Comparison of ENCODE assay signal across 11 cellular contexts in genomic region chr2:105753380-105753779, GRCh38. TPM values are rescaled to one million over a fixed set of nuclear protein-coding genes. Genes with fewer than 3 reads are reported as not detected.
DNase-seq lines count a peak whose midpoint lies in the region; ATAC-seq lines count a peak whose summit lies in the region.
"Had no signal": no experiment of that assay in that cellular context is flagged by ENCODE, and none has a peak within 500 bp of the region (broad histone marks: within the 10 kb centered on the region; RNA-seq: fewer than 3 reads in every experiment).

No MANE protein-coding gene starts in this region.

- peak overlapping the region in 4 of 11 experiments; percentile 25 to 60 (median 50); a peak in 6 of 22 replicates for H3K9ac ChIP-seq in BLaER1 treated with 17β-estradiol and CSF1 and Interleukin-3, amounts not matched to agents 10 nM and 100 nM

- H3K4me1 ChIP-seq in BLaER1 treated with 17β-estradiol and CSF1 and Interleukin-3, amounts not matched to agents 10 nM and 100 nM = peaks cover 67 to 94% (median 77%) of the 10 kb centered on the region in 10 experiments
- peaks cover 100% of the 10 kb centered on the region for H3K4me1 ChIP-seq in CD8-positive, alpha-beta memory T cell (ENCODE audit: insufficient read depth, low read length)
- peaks cover 0 to 3% of the 10 kb centered on the region in 2 donors for H3K4me1 ChIP-seq in aorta (ENCODE audit: control insufficient read depth in 1 of 2, insufficient read depth in 2 of 2, low read length in 2 of 2)

- peak overlapping the region; percentile 84 to 97 (median 88) for H3K27ac Mint-ChIP-seq in CD8-positive, alpha-beta memory T cell
- H3K27ac Mint-ChIP-seq in activated T-helper 1 cell treated with anti-CD3 and anti-CD28 coated beads, Interleukin-12 subunit alpha, Interleukin-12 subunit beta, Interleukin-2, Interleukin-4 antibody, amounts not matched to agents 30 ng/mL and 10 ng/mL and 1 ng/mL, durations not matched to agents 14 hours and 24 hours and 36 hours = peak overlapping the region; percentile 83
- peak overlapping the region; percentile 36 to 95 (median 82) for H3K27ac Mint-ChIP-seq in naive B cell

- H3K27me3 Mint-ChIP-seq in CD8-positive, alpha-beta memory T cell = no peaks in the 10 kb centered on the region
- no peaks in the 10 kb centered on the region for H3K27me3 Mint-ChIP-seq in activated T-helper 1 cell treated with anti-CD3 and anti-CD28 coated beads, Interleukin-12 subunit alpha, Interleukin-12 subunit beta, Interleukin-2, Interleukin-4 antibody, amounts not matched to agents 30 ng/mL and 10 ng/mL and 1 ng/mL, durations not matched to agents 14 hours and 24 hours and 36 hours (ENCODE audit: insufficient read depth)
- no peaks in the 10 kb centered on the region for H3K27me3 Mint-ChIP-seq in naive B cell

- no peaks in the 10 kb centered on the region for H3K27me3 ChIP-seq in BLaER1 treated with 17β-estradiol and CSF1 and Interleukin-3, amounts not matched to agents 10 nM and 100 nM
- H3K27me3 ChIP-seq in CD8-positive, alpha-beta memory T cell (ENCODE audit: insufficient read depth, low read length, poor library complexity, severe bottlenecking) = no peaks in the 10 kb centered on the region
- H3K27me3 ChIP-seq in aorta (ENCODE audit: control insufficient read depth in 1 of 2, insufficient read depth in 2 of 2, low read length in 1 of 2) = no peaks in the 10 kb centered on the region
- H3K27me3 ChIP-seq: gastrocnemius medialis had no signal

- peak overlapping the region; percentile 44 to 86 (median 65) for H3K4me3 Mint-ChIP-seq in CD8-positive, alpha-beta memory T cell
- peak overlapping the region; percentile 60 for H3K4me3 Mint-ChIP-seq in activated T-helper 1 cell treated with anti-CD3 and anti-CD28 coated beads, Interleukin-12 subunit alpha, Interleukin-12 subunit beta, Interleukin-2, Interleukin-4 antibody, amounts not matched to agents 30 ng/mL and 10 ng/mL and 1 ng/mL, durations not matched to agents 14 hours and 24 hours and 36 hours
- H3K4me3 Mint-ChIP-seq in naive B cell = peak overlapping the region in 7 of 8 donors; percentile 47 to 86 (median 78)

- no peak overlapping the region for H3K4me3 ChIP-seq in BLaER1 treated with 17β-estradiol and CSF1 and Interleukin-3, amounts not matched to agents 10 nM and 100 nM
- H3K4me3 ChIP-seq in CD8-positive, alpha-beta memory T cell (ENCODE audit: low read length) = peak overlapping the region; percentile 32
- H3K4me3 ChIP-seq in aorta (ENCODE audit: low read length in 2 of 2) = no peak overlapping the region
- H3K4me3 ChIP-seq: gastrocnemius medialis had no signal

- no peaks in the 10 kb centered on the region for H3K9me3 Mint-ChIP-seq in CD8-positive, alpha-beta memory T cell
- no peaks in the 10 kb centered on the region for H3K9me3 Mint-ChIP-seq in activated T-helper 1 cell treated with anti-CD3 and anti-CD28 coated beads, Interleukin-12 subunit alpha, Interleukin-12 subunit beta, Interleukin-2, Interleukin-4 antibody, amounts not matched to agents 30 ng/mL and 10 ng/mL and 1 ng/mL, durations not matched to agents 14 hours and 24 hours and 36 hours
- H3K9me3 Mint-ChIP-seq in naive B cell = peaks cover 0 to 3% (median 0%) of the 10 kb centered on the region in 7 donors

- ATAC-seq in naive B cell (ENCODE audit: low read depth in 2 of 2) (no peak), aorta (ENCODE audit: low FRiP score) (no peak)
- ATAC-seq: gastrocnemius medialis had no signal

- CTCF ChIA-PET in CD8-positive, alpha-beta memory T cell (lab: Charles Lee) = interaction anchor here (0.8 to 1.9 kb wide), 6 partner anchors 9 to 352 kb away, joined by 3 to 6 read pairs (median 4); no protein-coding TSS in a partner anchor

- H3K4me2 ChIP-seq in BLaER1 treated with 17β-estradiol and CSF1 and Interleukin-3, amounts not matched to agents 10 nM and 100 nM = peak overlapping the region; percentile 63 to 89 (median 82)

- peaks cover 17 to 35% (median 20%) of the 10 kb centered on the region in 3 donors for H3K36me3 Mint-ChIP-seq in CD8-positive, alpha-beta memory T cell
- H3K36me3 Mint-ChIP-seq in activated T-helper 1 cell treated with anti-CD3 and anti-CD28 coated beads, Interleukin-12 subunit alpha, Interleukin-12 subunit beta, Interleukin-2, Interleukin-4 antibody, amounts not matched to agents 30 ng/mL and 10 ng/mL and 1 ng/mL, durations not matched to agents 14 hours and 24 hours and 36 hours (ENCODE audit: low read depth) = peaks cover 58% of the 10 kb centered on the region
- peaks cover 27 to 29% of the 10 kb centered on the region in 2 donors for H3K36me3 Mint-ChIP-seq in naive B cell

- H4K20me1 ChIP-seq in BLaER1 treated with 17β-estradiol and CSF1 and Interleukin-3, amounts not matched to agents 10 nM and 100 nM = peaks cover 32 to 93% (median 68%) of the 10 kb centered on the region in 11 experiments; a peak in 19 of 22 replicates

- peaks cover 0 to 78% (median 64%) of the 10 kb centered on the region in 11 experiments; a peak in 19 of 22 replicates for H3K36me3 ChIP-seq in BLaER1 treated with 17β-estradiol and CSF1 and Interleukin-3, amounts not matched to agents 10 nM and 100 nM
- no peaks in the 10 kb centered on the region for H3K36me3 ChIP-seq in CD8-positive, alpha-beta memory T cell (ENCODE audit: insufficient read depth, low read length)
- H3K36me3 ChIP-seq in aorta (ENCODE audit: control insufficient read depth in 1 of 2, insufficient read depth in 2 of 2, low read length in 1 of 2) = no peaks in the 10 kb centered on the region
- H3K36me3 ChIP-seq: gastrocnemius medialis had no signal

- intact Hi-C loops in activated T-helper 1 cell treated with anti-CD3 and anti-CD28 coated beads, Interleukin-12 subunit alpha, Interleukin-12 subunit beta, Interleukin-2, Interleukin-4 antibody, amounts not matched to agents 30 ng/mL and 10 ng/mL and 1 ng/mL, durations not matched to agents 14 hours and 24 hours and 36 hours (cut with micrococcal nuclease) = no loop called here
- intact Hi-C loops in aorta (cut with DNase I) = no loop called here

- POLR2A ChIA-PET in CD8-positive, alpha-beta memory T cell (lab: Charles Lee) = interaction anchor here (1.6 kb wide), 1 partner anchor 13 kb away, joined by 4 read pairs; no protein-coding TSS in a partner anchor

- peak overlapping the region in 10 of 11 experiments; percentile 39 to 82 (median 71); a peak in 17 of 22 replicates for H3K27ac ChIP-seq in BLaER1 treated with 17β-estradiol and CSF1 and Interleukin-3, amounts not matched to agents 10 nM and 100 nM
- H3K27ac ChIP-seq in CD8-positive, alpha-beta memory T cell (ENCODE audit: low read depth, low read length) = peak overlapping the region; percentile 48
- no peak overlapping the region for H3K27ac ChIP-seq in aorta (ENCODE audit: low read depth in 1 of 2, low read length in 2 of 2)
- H3K27ac ChIP-seq: gastrocnemius medialis had no signal

- 46 to 93% methylated on average over 2 of the region's 2 CpGs for WGBS in aorta, 2 donors

- H3K4me1 Mint-ChIP-seq in CD8-positive, alpha-beta memory T cell = peaks cover 99 to 100% (median 99%) of the 10 kb centered on the region in 3 donors
- H3K4me1 Mint-ChIP-seq in activated T-helper 1 cell treated with anti-CD3 and anti-CD28 coated beads, Interleukin-12 subunit alpha, Interleukin-12 subunit beta, Interleukin-2, Interleukin-4 antibody, amounts not matched to agents 30 ng/mL and 10 ng/mL and 1 ng/mL, durations not matched to agents 14 hours and 24 hours and 36 hours (ENCODE audit: low read depth) = peaks cover 96% of the 10 kb centered on the region
- peaks cover 78 to 99% (median 92%) of the 10 kb centered on the region in 3 donors for H3K4me1 Mint-ChIP-seq in naive B cell

- peaks cover 0 to 21% (median 0%) of the 10 kb centered on the region in 11 experiments; a peak in 7 of 22 replicates for H3K9me3 ChIP-seq in BLaER1 treated with 17β-estradiol and CSF1 and Interleukin-3, amounts not matched to agents 10 nM and 100 nM (replicated peaks in 1 of 11)
- H3K9me3 ChIP-seq in CD8-positive, alpha-beta memory T cell (ENCODE audit: low read length) = no peaks in the 10 kb centered on the region
- H3K9me3 ChIP-seq in aorta (ENCODE audit: control insufficient read depth, low read length) = no peaks in the 10 kb centered on the region
- H3K9me3 ChIP-seq: gastrocnemius medialis had no signal

- no peak for DNase-seq in CD8-positive, alpha-beta memory T cell
- no peak for DNase-seq in activated T-helper 1 cell treated with anti-CD3 and anti-CD28 coated beads, Interleukin-12 subunit alpha, Interleukin-12 subunit beta, Interleukin-2, Interleukin-4 antibody, amounts not matched to agents 30 ng/mL and 10 ng/mL and 1 ng/mL, durations not matched to agents 14 hours and 24 hours and 36 hours (ENCODE audit: low spot score)
- DNase-seq in naive B cell = no peak
- DNase-seq in nucleus accumbens (lab: John Stamatoyannopoulos, UW) = no peak
- no peak for DNase-seq in NCI-H1694 (lab: John Stamatoyannopoulos, UW)
- no peak for DNase-seq in aorta
- DNase-seq: amniotic stem cell, gastrocnemius medialis, NCI-H1048, NCI-H2171 treated with DMSO at 0.1 percent for 48 hours had no signal

RNA-seq across cellular contexts. Expression of gene NCK2, which starts 8.7 kb away (rescaled TPM):
- 10 to 100 TPM; 72.4 to 76.1 TPM for total RNA-seq in CD8-positive, alpha-beta memory T cell
- polyA plus RNA-seq in CD8-positive, alpha-beta memory T cell = 77.9 TPM
- 79.9 and 86.8 TPM in 2 replicates for total RNA-seq in activated T-helper 1 cell treated with anti-CD3 and anti-CD28 coated beads, Interleukin-12 subunit alpha, Interleukin-12 subunit beta, Interleukin-2, Interleukin-4 antibody, amounts not matched to agents 30 ng/mL and 10 ng/mL and 1 ng/mL, durations not matched to agents 14 hours and 24 hours and 36 hours
- polyA plus RNA-seq in naive B cell (ENCODE audit: low read depth in 6 of 6) (100 to 1,000 TPM in 1 of 6 donors, 10 to 100 TPM in 5; 70.7 to 108 (median 76.7) TPM), aorta (10 to 100 TPM; 28.8 to 42.9 TPM)
- total RNA-seq in aorta = 10 to 100 TPM; 38.9 to 44.6 TPM

Comparison
In these comparisons a context has a peak if more than half of its experiments do, and no peak if none do; other contexts are left out.
1. H3K27ac ChIP-seq: peak in BLaER1 treated with 17β-estradiol and CSF1 and Interleukin-3, amounts not matched to agents 10 nM and 100 nM (10 of 11) and CD8-positive, alpha-beta memory T cell (single experiment); none in aorta (0 of 2).
2. Peak in every context shown above with its lines, with median percentiles within 50 percentile points of each other: H3K27ac Mint-ChIP-seq and H3K4me3 Mint-ChIP-seq.